In genomic region chr11:24624432-24624831, GRCh38 we compare ENCODE assay signal across 21 cellular contexts.
"Had no signal": no experiment of that assay in that cellular context is flagged by ENCODE, and none has a peak within 500 bp of the region (broad histone marks: within the 10 kb centered on the region; RNA-seq: fewer than 3 reads in every experiment).

No MANE protein-coding gene starts in this region.

- H3K4me3 ChIP-seq: coronary artery, dorsolateral prefrontal cortex, esophagus muscularis mucosa, gastroesophageal sphincter, heart left ventricle, hepatocyte, left lung, lower lobe of right lung had no signal

- DNase-seq: dermis blood vessel endothelial cell; dorsolateral prefrontal cortex; effector CD4-positive, alpha-beta T cell; effector memory CD4-positive, alpha-beta T cell; foreskin keratinocyte; heart left ventricle; hypothalamus; immature natural killer cell; islet precursor cell; kidney; kidney glomerular epithelial cell; left lung; left ventricle myocardium superior; lower lobe of right lung; mesenchymal stem cell; midbrain; naive B cell had no signal

- H3K27ac ChIP-seq: coronary artery, dorsolateral prefrontal cortex, esophagus muscularis mucosa, foreskin keratinocyte, gastroesophageal sphincter, heart left ventricle, hepatocyte, left lung, lower lobe of right lung had no signal

- H3K4me2 ChIP-seq: hepatocyte had no signal

- ATAC-seq: foreskin keratinocyte, gastroesophageal sphincter, heart left ventricle, left lung, left ventricle myocardium superior, lower lobe of right lung had no signal

- H3K9me3 ChIP-seq: esophagus muscularis mucosa, gastroesophageal sphincter, heart left ventricle, left lung, lower lobe of right lung had no signal

- H3K79me2 ChIP-seq: hepatocyte had no signal

- H3K36me3 ChIP-seq: esophagus muscularis mucosa, gastroesophageal sphincter, heart left ventricle, left lung, lower lobe of right lung had no signal

- H3K4me1 ChIP-seq: esophagus muscularis mucosa, foreskin keratinocyte, gastroesophageal sphincter, heart left ventricle, left lung, lower lobe of right lung had no signal

- H3K27me3 ChIP-seq: esophagus muscularis mucosa, foreskin keratinocyte, gastroesophageal sphincter, heart left ventricle, hepatocyte, left lung had no signal

- H2AFZ ChIP-seq: hepatocyte had no signal
